Comparison of ENCODE assay signal across 21 cellular contexts in the genomic region with DNA sequence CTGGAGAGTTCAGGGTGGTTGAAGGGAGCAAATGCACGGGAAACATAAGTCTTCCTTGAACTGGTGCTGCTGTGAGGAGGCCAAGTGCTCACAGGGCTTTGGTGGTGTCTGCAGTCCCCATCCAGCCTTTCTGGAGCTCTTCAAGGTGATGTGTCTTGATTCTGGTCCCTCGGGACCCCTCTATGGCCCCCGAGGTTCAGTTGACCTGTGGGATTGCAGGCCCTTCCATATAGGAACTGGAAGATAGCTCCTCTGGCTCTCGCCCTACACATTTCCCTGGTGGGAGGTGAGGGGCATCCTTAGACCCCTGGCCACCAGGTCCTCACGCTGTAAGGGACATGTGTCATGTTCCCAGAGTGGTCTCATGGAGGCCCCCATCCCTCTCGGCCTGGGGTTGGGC.
DNase-seq lines count a peak whose midpoint lies in the region; ATAC-seq and FAIRE-seq lines count a peak whose summit lies in the region.
"Had no signal": no experiment of that assay in that cellular context is flagged by ENCODE, and none has a peak within 500 bp of the region (broad histone marks: within the 10 kb centered on the region; RNA-seq: fewer than 3 reads in every experiment).

No MANE protein-coding gene starts in this region.

- peaks cover 51% of the 10 kb centered on the region for H3K79me1 ChIP-seq in trophoblast cell (ENCODE audit: low read length)

- no peak overlapping the region for H3K27ac Mint-ChIP-seq in activated T-cell treated with anti-CD3 and anti-CD28 coated beads, Interleukin-2, amount 50 U/mL, for 24 hours
- H3K27ac Mint-ChIP-seq: GM23338, H9 had no signal

- H2BK12ac ChIP-seq in trophoblast cell (ENCODE audit: low read length), result peak overlapping the region; percentile 74

- peak overlapping the region; percentile 10 for H4K8ac ChIP-seq in trophoblast cell (ENCODE audit: low read depth, low read length)

- H3K36me3 Mint-ChIP-seq in activated T-cell treated with anti-CD3 and anti-CD28 coated beads, Interleukin-2, amount 50 U/mL, for 24 hours (ENCODE audit: low read depth), result no peaks in the 10 kb centered on the region
- no peaks in the 10 kb centered on the region for H3K36me3 Mint-ChIP-seq in activated T-cell treated with anti-CD3 and anti-CD28 coated beads, Interleukin-2, amount 50 U/mL, for 4 hours (ENCODE audit: insufficient read depth)
- H3K36me3 Mint-ChIP-seq: CD4-positive, alpha-beta memory T cell had no signal

- peaks cover 31 to 43% of the 10 kb centered on the region in 2 experiments for H3K4me1 ChIP-seq in trophoblast cell (ENCODE audit: control insufficient read depth in 1 of 2, insufficient read depth in 2 of 2, low read length in 2 of 2)
- H3K4me1 ChIP-seq: BE2C, Caco-2 had no signal

- H3K79me2 ChIP-seq in trophoblast cell (ENCODE audit: control insufficient read depth, insufficient read depth, low read length, poor library complexity), result peaks cover 2% of the 10 kb centered on the region

- H3K23ac ChIP-seq in trophoblast cell (ENCODE audit: low read length), result no peak overlapping the region

- H2BK5ac ChIP-seq in trophoblast cell (ENCODE audit: low read depth, low read length, poor library complexity), result peak overlapping the region; percentile 3

- no peaks in the 10 kb centered on the region for H3K27me3 ChIP-seq in trophoblast cell (ENCODE audit: insufficient read depth, low read length)
- H3K27me3 ChIP-seq: BE2C; BLaER1 treated with 17β-estradiol and CSF1 and Interleukin-3, amounts not matched to agents 10 nM and 100 nM had no signal

- H4K91ac ChIP-seq in trophoblast cell (ENCODE audit: low read depth, low read length), result peak overlapping the region; percentile 71

- H4K12ac ChIP-seq in trophoblast cell (ENCODE audit: low read depth, low read length), result no peak overlapping the region

- H3K4me1 Mint-ChIP-seq in activated T-cell treated with anti-CD3 and anti-CD28 coated beads, Interleukin-2, amount 50 U/mL, for 24 hours (ENCODE audit: low read depth), result no peaks in the 10 kb centered on the region
- no peaks in the 10 kb centered on the region for H3K4me1 Mint-ChIP-seq in activated T-cell treated with anti-CD3 and anti-CD28 coated beads, Interleukin-2, amount 50 U/mL, for 4 hours (ENCODE audit: low read depth)
- H3K4me1 Mint-ChIP-seq: GM23338 had no signal

- intact Hi-C loops in left ventricle myocardium superior (cut with micrococcal nuclease), result no loop called here

- no peak for FAIRE-seq in HTR-8/SVneo (lab: Jason Lieb, UNC)
- FAIRE-seq: A204.1, G401.6 had no signal

- peak; percentile 6 for DNase-seq in activated T-cell treated with anti-CD3 and anti-CD28 coated beads, Interleukin-2, amount 50 U/mL, for 24 hours
- DNase-seq in activated T-cell treated with anti-CD3 and anti-CD28 coated beads, Interleukin-2, amount 50 U/mL, for 4 hours, result no peak
- DNase-seq in islet precursor cell, result peak; percentile 34
- DNase-seq in trophoblast cell, result no peak
- no peak for DNase-seq in AG20443 (ENCODE audit: low spot score)
- no peak for DNase-seq in HTR-8/SVneo (ENCODE audit: insufficient read length, low spot score)
- no peak for DNase-seq in stimulated activated naive CD4-positive, alpha-beta T cell treated with Interleukin-2 at 50 U/mL for 16 hours (lab: John Stamatoyannopoulos, UW)
- no peak for DNase-seq in left ventricle myocardium superior
- DNase-seq: AML-193; BE2C; Caco-2; CD4-positive, alpha-beta memory T cell; DMS153; DND-41; H9 had no signal

- peak overlapping the region; percentile 5 for H2AFZ ChIP-seq in trophoblast cell (ENCODE audit: insufficient read depth, low read length, poor library complexity)
- H2AFZ ChIP-seq: GM23338 had no signal

- H3K4me3 Mint-ChIP-seq in activated T-cell treated with anti-CD3 and anti-CD28 coated beads, Interleukin-2, amount 50 U/mL, for 24 hours, result no peak overlapping the region
- H3K4me3 Mint-ChIP-seq in activated T-cell treated with anti-CD3 and anti-CD28 coated beads, Interleukin-2, amount 50 U/mL, for 4 hours, result no peak overlapping the region
- H3K4me3 Mint-ChIP-seq: CD4-positive, alpha-beta memory T cell; GM23338; H9 had no signal

- H3K9me3 Mint-ChIP-seq in activated T-cell treated with anti-CD3 and anti-CD28 coated beads, Interleukin-2, amount 50 U/mL, for 24 hours, result no peaks in the 10 kb centered on the region
- no peaks in the 10 kb centered on the region for H3K9me3 Mint-ChIP-seq in activated T-cell treated with anti-CD3 and anti-CD28 coated beads, Interleukin-2, amount 50 U/mL, for 4 hours
- H3K9me3 Mint-ChIP-seq: CD4-positive, alpha-beta memory T cell; GM23338; H9 had no signal

- ATAC-seq in activated T-cell treated with anti-CD3 and anti-CD28 coated beads, Interleukin-2, amount 50 U/mL, for 4 hours, result no peak
- ATAC-seq in left ventricle myocardium superior, result no peak
- ATAC-seq: GM23338, HCT116 had no signal

- peak overlapping the region; percentile 67 for H2BK120ac ChIP-seq in trophoblast cell (ENCODE audit: insufficient read depth, low read length, poor library complexity)

- no peak overlapping the region for H3K4me3 ChIP-seq in trophoblast cell (ENCODE audit: low read depth, low read length)
- H3K4me3 ChIP-seq: BLaER1 treated with 17β-estradiol and CSF1 and Interleukin-3, amounts not matched to agents 10 nM and 100 nM; GM23338 had no signal

- no peaks in the 10 kb centered on the region for H3K9me3 ChIP-seq in trophoblast cell (ENCODE audit: insufficient read depth, low read depth, low read length)
- H3K9me3 ChIP-seq: BE2C; BLaER1 treated with 17β-estradiol and CSF1 and Interleukin-3, amounts not matched to agents 10 nM and 100 nM; Caco-2 had no signal

- H3K4me2 ChIP-seq in trophoblast cell (ENCODE audit: low read length), result no peak overlapping the region
- H3K4me2 ChIP-seq: BLaER1 treated with 17β-estradiol and CSF1 and Interleukin-3, amounts not matched to agents 10 nM and 100 nM; GM23338 had no signal

- H3K27ac ChIP-seq in trophoblast cell (ENCODE audit: low read depth, low read length), result peak overlapping the region; percentile 57
- H3K27ac ChIP-seq: 22Rv1; BLaER1 treated with 17β-estradiol and CSF1 and Interleukin-3, amounts not matched to agents 10 nM and 100 nM had no signal

- no CpG with 5 or more reads among the region's 6 CpGs for WGBS in trophoblast cell (ENCODE audit: extremely low coverage, insufficient coverage, insufficient read length)

- peak overlapping the region; percentile 38 for H3K14ac ChIP-seq in trophoblast cell (ENCODE audit: low read length)

- peak overlapping the region; percentile 18 for H3K18ac ChIP-seq in trophoblast cell (ENCODE audit: low read length)

- peak overlapping the region; percentile 39 for H3K4ac ChIP-seq in trophoblast cell (ENCODE audit: low read depth, low read length)

- no peak overlapping the region for H3K9ac ChIP-seq in trophoblast cell (ENCODE audit: low read length)
- H3K9ac ChIP-seq: BLaER1 treated with 17β-estradiol and CSF1 and Interleukin-3, amounts not matched to agents 10 nM and 100 nM had no signal

- H3K27me3 Mint-ChIP-seq in activated T-cell treated with anti-CD3 and anti-CD28 coated beads, Interleukin-2, amount 50 U/mL, for 24 hours, result no peaks in the 10 kb centered on the region
- H3K27me3 Mint-ChIP-seq in activated T-cell treated with anti-CD3 and anti-CD28 coated beads, Interleukin-2, amount 50 U/mL, for 4 hours (ENCODE audit: low read depth), result no peaks in the 10 kb centered on the region
- H3K27me3 Mint-ChIP-seq: CD4-positive, alpha-beta memory T cell had no signal

- peak overlapping the region; percentile 31 for H2AK5ac ChIP-seq in trophoblast cell (ENCODE audit: low read length)

- no peaks in the 10 kb centered on the region for H3K36me3 ChIP-seq in trophoblast cell (ENCODE audit: control insufficient read depth in 1 of 2, insufficient read depth in 2 of 2, low read length in 2 of 2)
- H3K36me3 ChIP-seq: BE2C; BLaER1 treated with 17β-estradiol and CSF1 and Interleukin-3, amounts not matched to agents 10 nM and 100 nM had no signal

Comparison
In these comparisons a context has a peak if more than half of its experiments do, and no peak if none do; other contexts are left out.
1. DNase-seq: peak in activated T-cell treated with anti-CD3 and anti-CD28 coated beads, Interleukin-2, amount 50 U/mL, for 24 hours (single experiment) and islet precursor cell (single experiment); none in activated T-cell treated with anti-CD3 and anti-CD28 coated beads, Interleukin-2, amount 50 U/mL, for 4 hours (single experiment), trophoblast cell (0 of 2), AG20443 (single experiment), HTR-8/SVneo (single experiment), stimulated activated naive CD4-positive, alpha-beta T cell treated with Interleukin-2 at 50 U/mL for 16 hours (single experiment) and left ventricle myocardium superior (single experiment).